ENCODE assay signal across 26 cellular contexts in genomic region chr5:105230516-105230915, GRCh38.
DNase-seq lines count a peak whose midpoint lies in the region; TF ChIP-seq lines count a peak whose summit lies in the region.
"Had no signal": no experiment of that assay in that cellular context is flagged by ENCODE, and none has a peak within 500 bp of the region (broad histone marks: within the 10 kb centered on the region; RNA-seq: fewer than 3 reads in every experiment).

No MANE protein-coding gene starts in this region.

- 45 to 50% methylated on average over 2 of the region's 2 CpGs for WGBS in endodermal cell (ENCODE audit: insufficient coverage in 1 of 2, insufficient read length in 1 of 2), 2 experiments

- H3K27ac ChIP-seq in endodermal cell (ENCODE audit: low read depth, low read length), result no peak overlapping the region
- H3K27ac ChIP-seq: 22Rv1, ascending aorta, cardiac muscle cell, coronary artery, ovary, tibial nerve had no signal

- H3K4me3 Mint-ChIP-seq in endodermal cell, result no peak overlapping the region
- H3K4me3 Mint-ChIP-seq: activated T-helper 1 cell treated with anti-CD3 and anti-CD28 coated beads, Interleukin-12 subunit alpha, Interleukin-12 subunit beta, Interleukin-2, Interleukin-4 antibody, amounts not matched to agents 30 ng/mL and 10 ng/mL and 1 ng/mL, durations not matched to agents 14 hours and 24 hours and 36 hours; CD14-positive monocyte; naive thymus-derived CD4-positive, alpha-beta T cell had no signal

- DNase-seq in DMS53 (lab: John Stamatoyannopoulos, UW), result peak; percentile 25
- DNase-seq in DMS53 treated with DMSO at 0.1 percent for 48 hours (lab: John Stamatoyannopoulos, UW; ENCODE audit: unreplicated experiment), result no peak
- peak; percentile 0 for DNase-seq in NCI-H1092 (lab: John Stamatoyannopoulos, UW)
- peak; percentile 13 for DNase-seq in OCI-M2 (lab: John Stamatoyannopoulos, UW; ENCODE audit: unreplicated experiment)
- peak; percentile 62 for DNase-seq in endodermal cell
- DNase-seq in NCI-H82 treated with DMSO at 0.1 percent for 48 hours (lab: John Stamatoyannopoulos, UW; ENCODE audit: unreplicated experiment), result no peak
- DNase-seq in AG20443 (ENCODE audit: low spot score), result no peak
- no peak for DNase-seq in NCI-H1694 treated with DMSO at 0.1 percent for 48 hours (lab: John Stamatoyannopoulos, UW)
- DNase-seq: activated CD4-positive, alpha-beta T cell treated with anti-CD3 and anti-CD28 coated beads, Interleukin-2, amount 50 U/mL, for 4 hours; effector memory CD4-positive, alpha-beta T cell; EL; head of caudate nucleus; midbrain; naive thymus-derived CD4-positive, alpha-beta T cell; NCI-H187 treated with DMSO at 0.1 percent for 48 hours; ovary; T1000 had no signal

- no peaks in the 10 kb centered on the region for H3K36me3 Mint-ChIP-seq in endodermal cell (ENCODE audit: low read depth)
- H3K36me3 Mint-ChIP-seq: activated naive CD4-positive, alpha-beta T cell treated with anti-CD3 and anti-CD28 coated beads, Interleukin-2, amount 50 U/mL, for 72 hours; CD14-positive monocyte; naive thymus-derived CD4-positive, alpha-beta T cell had no signal

- H3K36me3 ChIP-seq in endodermal cell (ENCODE audit: control insufficient read depth, insufficient read depth, low read length), result no peaks in the 10 kb centered on the region
- H3K36me3 ChIP-seq: ascending aorta, cardiac muscle cell, ovary, tibial nerve had no signal

- H3K9ac ChIP-seq in endodermal cell (ENCODE audit: extremely low read depth, low read length, poor library complexity, severe bottlenecking), result no peak overlapping the region

- no peaks in the 10 kb centered on the region for H3K27me3 Mint-ChIP-seq in endodermal cell (ENCODE audit: insufficient read depth)
- H3K27me3 Mint-ChIP-seq: naive thymus-derived CD4-positive, alpha-beta T cell had no signal

- H3K27ac Mint-ChIP-seq in endodermal cell, result peak overlapping the region; percentile 82
- H3K27ac Mint-ChIP-seq: activated naive CD4-positive, alpha-beta T cell treated with anti-CD3 and anti-CD28 coated beads, Interleukin-2, amount 50 U/mL, for 72 hours; activated T-helper 1 cell treated with anti-CD3 and anti-CD28 coated beads, Interleukin-12 subunit alpha, Interleukin-12 subunit beta, Interleukin-2, Interleukin-4 antibody, amounts not matched to agents 30 ng/mL and 10 ng/mL and 1 ng/mL, durations not matched to agents 14 hours and 24 hours and 36 hours; CD14-positive monocyte; naive thymus-derived CD4-positive, alpha-beta T cell had no signal

- TF ChIP-seq CTCF in endodermal cell (conservative IDR thresholded peaks at IDR 0.05), result no peak

- H3K4me1 ChIP-seq in endodermal cell (ENCODE audit: control insufficient read depth, insufficient read depth, low read length), result peaks cover 5% of the 10 kb centered on the region
- H3K4me1 ChIP-seq: ascending aorta, tibial nerve had no signal

- no peaks in the 10 kb centered on the region for H3K9me3 ChIP-seq in endodermal cell (ENCODE audit: control insufficient read depth, low read length)
- H3K9me3 ChIP-seq: ascending aorta, ovary, tibial nerve had no signal

- H3K4me3 ChIP-seq in endodermal cell (ENCODE audit: low read length), result peak overlapping the region; percentile 55
- H3K4me3 ChIP-seq: ascending aorta, cardiac muscle cell, coronary artery, GM12878, ovary, tibial nerve had no signal

- no peaks in the 10 kb centered on the region for H3K9me3 Mint-ChIP-seq in endodermal cell
- H3K9me3 Mint-ChIP-seq: activated T-helper 1 cell treated with anti-CD3 and anti-CD28 coated beads, Interleukin-12 subunit alpha, Interleukin-12 subunit beta, Interleukin-2, Interleukin-4 antibody, amounts not matched to agents 30 ng/mL and 10 ng/mL and 1 ng/mL, durations not matched to agents 14 hours and 24 hours and 36 hours had no signal

- H3K27me3 ChIP-seq in endodermal cell (ENCODE audit: control insufficient read depth, insufficient read depth, low read length, poor library complexity, severe bottlenecking), result no peaks in the 10 kb centered on the region
- H3K27me3 ChIP-seq: ascending aorta, cardiac muscle cell, ovary, tibial nerve had no signal

- peaks cover 18% of the 10 kb centered on the region for H3K4me1 Mint-ChIP-seq in endodermal cell
- H3K4me1 Mint-ChIP-seq: CD14-positive monocyte; naive thymus-derived CD4-positive, alpha-beta T cell had no signal

Comparison
In these comparisons a context has a peak if more than half of its experiments do, and no peak if none do; other contexts are left out.
1. DNase-seq: peak in DMS53 (single experiment), NCI-H1092 (single experiment), OCI-M2 (single experiment) and endodermal cell (single experiment); none in DMS53 treated with DMSO at 0.1 percent for 48 hours (single experiment), NCI-H82 treated with DMSO at 0.1 percent for 48 hours (single experiment), AG20443 (single experiment) and NCI-H1694 treated with DMSO at 0.1 percent for 48 hours (single experiment).